Comparison of ENCODE assay signal across 10 cellular contexts in genomic region chr3:160012108-160012507, GRCh38. TPM values are rescaled to one million over a fixed set of nuclear protein-coding genes. Genes with fewer than 3 reads are reported as not detected.
DNase-seq lines count a peak whose midpoint lies in the region; ATAC-seq and TF ChIP-seq lines count a peak whose summit lies in the region.
"Had no signal": no experiment of that assay in that cellular context is flagged by ENCODE, and none has a peak within 500 bp of the region (broad histone marks: within the 10 kb centered on the region; RNA-seq: fewer than 3 reads in every experiment).

No MANE protein-coding gene starts in this region.

- intact Hi-C loops in breast epithelium (cut with DNase I; ENCODE audit: low total_unique reads): no loop called here

- TF ChIP-seq POLR2A in breast epithelium (IDR thresholded peaks at IDR 0.05): no peak

- no peaks in the 10 kb centered on the region for H3K4me1 ChIP-seq in breast epithelium

- ATAC-seq in HG02943 (IDR thresholded peaks at IDR 0.05; ENCODE audit: low read depth, unreplicated experiment) (peak; percentile 71), left lobe of liver (no peak)

- TF ChIP-seq CTCF in GM10248 (IDR thresholded peaks at IDR 0.05; ENCODE audit: control extremely low read depth, extremely low read depth, low read depth, missing control alignments) (no peak), breast epithelium (IDR thresholded peaks at IDR 0.05) (no peak)

- POLR2A ChIA-PET in GM10248 (lab: Yijun Ruan, JAX): interaction anchor here (0.6 kb wide), 1 partner anchor 61 kb away, joined by 3 read pairs; no protein-coding TSS in a partner anchor

- H3K9me3 ChIP-seq in breast epithelium: no peaks in the 10 kb centered on the region

- H3K27me3 ChIP-seq in breast epithelium: no peaks in the 10 kb centered on the region

- H3K36me3 ChIP-seq in breast epithelium: no peaks in the 10 kb centered on the region

- no peak overlapping the region for H3K4me3 ChIP-seq in breast epithelium

- H3K27ac ChIP-seq in breast epithelium: no peak overlapping the region
- H3K27ac ChIP-seq: epithelial cell of prostate had no signal

- CTCF ChIA-PET in GM10248 (lab: Yijun Ruan, JAX): interaction anchor here (1.1 to 14.7 kb wide), 11 partner anchors 9 to 125 kb away, joined by 3 to 394 read pairs (median 7); partner anchors contain the start of gene IL12A

- DNase-seq in GM10248 (ENCODE audit: extremely low spot score) (peak; percentile 72), GM19240 (ENCODE audit: insufficient read length, low spot score) (peak; percentile 44), NOMO-1 (lab: John Stamatoyannopoulos, UW; ENCODE audit: unreplicated experiment in 2 of 2) (peak; percentile 61 to 94), left lobe of liver (ENCODE audit: low spot score) (no peak), breast epithelium (ENCODE audit: low spot score in 2 of 2) (no peak), NCI-H2227 treated with DMSO at 0.1 percent for 48 hours (lab: John Stamatoyannopoulos, UW) (no peak), NCI-H2196 (lab: John Stamatoyannopoulos, UW; ENCODE audit: unreplicated experiment) (no peak)
- DNase-seq: activated gamma-delta T cell had no signal

RNA-seq across cellular contexts. Expression of gene IL12A, which starts 23.5 kb away (rescaled TPM):
- total RNA-seq in left lobe of liver (not detected), breast epithelium (under 1 TPM in 1 of 3 donors, not detected in 2; 0.98 TPM)

Comparison
In these comparisons a context has a peak if more than half of its experiments do, and no peak if none do; other contexts are left out.
1. DNase-seq: peak in GM10248 (single experiment), GM19240 (single experiment) and NOMO-1 (2 of 2); none in left lobe of liver (single experiment), breast epithelium (0 of 2), NCI-H2227 treated with DMSO at 0.1 percent for 48 hours (single experiment) and NCI-H2196 (single experiment).